ENCODE assay signal across 1 cellular context in genomic region chr1:152001631-152002584, GRCh38.
TF ChIP-seq lines count a peak whose summit lies in the region.

No MANE protein-coding gene starts in this region.

TF ChIP-seq in GM23338, 12 proteins besides CTCF, POLR2A, EP300 and RAD21 (continued from another document):
- TF ChIP-seq ZNF462 (CRISPR knock-in tag; IDR thresholded peaks at IDR 0.05): no peak
- TF ChIP-seq EZH2 (IDR thresholded peaks at IDR 0.05; ENCODE audit: low read depth, unreplicated experiment): no peak
